Comparison of ENCODE assay signal across 8 cellular contexts in the genomic region with DNA sequence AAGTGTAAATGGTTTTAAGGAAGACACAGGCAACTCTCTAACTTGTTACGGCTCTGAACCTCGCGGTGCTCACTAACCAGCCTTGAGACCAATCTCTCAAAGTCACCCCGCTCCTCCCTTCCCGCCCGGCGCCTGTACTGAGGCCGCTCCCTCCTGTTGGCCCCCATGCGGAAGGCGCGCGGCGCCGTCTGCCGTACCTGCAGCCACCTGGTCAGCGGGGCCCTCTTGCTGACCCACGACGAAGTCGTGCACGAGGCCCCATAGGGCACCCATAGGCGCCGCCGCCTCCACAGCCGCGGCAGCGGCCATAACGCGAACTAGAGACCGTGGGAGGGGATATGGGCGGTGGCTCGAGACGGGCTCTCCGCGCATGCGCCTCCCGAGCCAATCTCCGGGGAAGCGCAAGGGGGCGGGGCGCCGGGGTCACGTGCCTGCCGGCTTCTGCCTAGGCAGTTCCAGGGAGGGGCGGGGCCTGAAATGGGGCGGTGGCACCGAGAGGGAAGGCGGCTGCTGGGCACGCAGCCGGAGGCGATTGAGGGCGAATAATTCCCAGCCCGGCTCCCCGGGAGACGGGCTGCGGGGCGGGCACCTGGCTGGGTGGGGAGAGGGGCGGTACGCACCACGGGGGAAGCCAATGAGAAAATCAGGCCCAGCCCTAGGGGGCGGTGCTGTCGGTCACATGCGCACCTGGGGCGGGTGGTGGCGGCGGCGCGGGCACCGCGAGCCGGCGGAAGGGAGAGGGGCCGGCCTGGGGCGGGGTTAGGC. TPM values are rescaled to one million over a fixed set of nuclear protein-coding genes. Genes with fewer than 3 reads are reported as not detected.
A peak's percentile ranks its signal among the peaks of the same experiment; 100 is the strongest.
DNase-seq lines count a peak whose midpoint lies in the region; ATAC-seq and TF ChIP-seq lines count a peak whose summit lies in the region.

A gene with protein sequence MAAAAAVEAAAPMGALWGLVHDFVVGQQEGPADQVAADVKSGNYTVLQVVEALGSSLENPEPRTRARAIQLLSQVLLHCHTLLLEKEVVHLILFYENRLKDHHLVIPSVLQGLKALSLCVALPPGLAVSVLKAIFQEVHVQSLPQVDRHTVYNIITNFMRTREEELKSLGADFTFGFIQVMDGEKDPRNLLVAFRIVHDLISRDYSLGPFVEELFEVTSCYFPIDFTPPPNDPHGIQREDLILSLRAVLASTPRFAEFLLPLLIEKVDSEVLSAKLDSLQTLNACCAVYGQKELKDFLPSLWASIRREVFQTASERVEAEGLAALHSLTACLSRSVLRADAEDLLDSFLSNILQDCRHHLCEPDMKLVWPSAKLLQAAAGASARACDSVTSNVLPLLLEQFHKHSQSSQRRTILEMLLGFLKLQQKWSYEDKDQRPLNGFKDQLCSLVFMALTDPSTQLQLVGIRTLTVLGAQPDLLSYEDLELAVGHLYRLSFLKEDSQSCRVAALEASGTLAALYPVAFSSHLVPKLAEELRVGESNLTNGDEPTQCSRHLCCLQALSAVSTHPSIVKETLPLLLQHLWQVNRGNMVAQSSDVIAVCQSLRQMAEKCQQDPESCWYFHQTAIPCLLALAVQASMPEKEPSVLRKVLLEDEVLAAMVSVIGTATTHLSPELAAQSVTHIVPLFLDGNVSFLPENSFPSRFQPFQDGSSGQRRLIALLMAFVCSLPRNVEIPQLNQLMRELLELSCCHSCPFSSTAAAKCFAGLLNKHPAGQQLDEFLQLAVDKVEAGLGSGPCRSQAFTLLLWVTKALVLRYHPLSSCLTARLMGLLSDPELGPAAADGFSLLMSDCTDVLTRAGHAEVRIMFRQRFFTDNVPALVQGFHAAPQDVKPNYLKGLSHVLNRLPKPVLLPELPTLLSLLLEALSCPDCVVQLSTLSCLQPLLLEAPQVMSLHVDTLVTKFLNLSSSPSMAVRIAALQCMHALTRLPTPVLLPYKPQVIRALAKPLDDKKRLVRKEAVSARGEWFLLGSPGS (minus strand): TSS at position 347 of the 765 bp plus-strand sequence. CDS start 38 bp downstream, at position 309.

- H3K27me3 ChIP-seq in ACC112 (ENCODE audit: insufficient read depth, low read length) (no peaks in the 10 kb centered on the region), breast epithelium (no peaks in the 10 kb centered on the region), smooth muscle cell (ENCODE audit: low read depth) (no peaks in the 10 kb centered on the region)

- H3K79me2 ChIP-seq in ACC112 (ENCODE audit: control insufficient read depth, insufficient read depth, low read length, unreplicated experiment) (peaks cover 80% of the 10 kb centered on the region), smooth muscle cell (ENCODE audit: low read depth) (peaks cover 86% of the 10 kb centered on the region)

- TF ChIP-seq CTCF in VCaP (conservative IDR thresholded peaks at IDR 0.05) (no peak), breast epithelium (IDR thresholded peaks at IDR 0.05) (no peak), smooth muscle cell (IDR thresholded peaks at IDR 0.05; ENCODE audit: borderline replicate concordance, insufficient read depth, poor library complexity, severe bottlenecking) (no peak)

- ATAC-seq in GM18870 (IDR thresholded peaks at IDR 0.05; ENCODE audit: unreplicated experiment) (peak; percentile 80), HG03135 (IDR thresholded peaks at IDR 0.05; ENCODE audit: unreplicated experiment) (peak; percentile 90)

- 2% methylated on average over 40 of the region's 73 CpGs for WGBS in smooth muscle cell (ENCODE audit: low lambda C conversion rate)

- H2AFZ ChIP-seq in ACC112 (ENCODE audit: low read length, unreplicated experiment) (peak within 1 kb of the TSS; percentile 99), smooth muscle cell (ENCODE audit: low read depth) (peak within 1 kb of the TSS; percentile 90)

- DNase-seq in NCI-H2196 treated with DMSO at 0.1 percent for 48 hours (lab: John Stamatoyannopoulos, UW; ENCODE audit: unreplicated experiment) (peak; percentile 94), breast epithelium (ENCODE audit: low spot score in 2 of 2) (peak; percentile 99 to 100), iPS-NIHi11 (ENCODE audit: low spot score) (peak; percentile 99), smooth muscle cell (lab: John Stamatoyannopoulos, UW; ENCODE audit: unreplicated experiment) (peak; percentile 99)

- H3K36me3 ChIP-seq in ACC112 (ENCODE audit: insufficient read depth, low read length) = no peaks in the 10 kb centered on the region
- H3K36me3 ChIP-seq in breast epithelium = no peaks in the 10 kb centered on the region
- no peaks in the 10 kb centered on the region for H3K36me3 ChIP-seq in smooth muscle cell (ENCODE audit: low read depth)

- peak within 1 kb of the TSS; percentile 88 for H3K4me2 ChIP-seq in smooth muscle cell

- H3K27ac ChIP-seq in ACC112 (ENCODE audit: low read depth, low read length) (peak within 1 kb of the TSS; percentile 93), VCaP (peak within 1 kb of the TSS; percentile 95), breast epithelium (peak within 1 kb of the TSS; percentile 89 to 93), smooth muscle cell (ENCODE audit: low read depth) (peak within 1 kb of the TSS; percentile 87)

- H3K9me3 ChIP-seq in breast epithelium (no peaks in the 10 kb centered on the region), smooth muscle cell (replicated peaks; ENCODE audit: low read depth) (no peaks in the 10 kb centered on the region)

- no peak for TF ChIP-seq POLR2A in breast epithelium (IDR thresholded peaks at IDR 0.05)

- peaks cover 30% of the 10 kb centered on the region for H3K4me1 ChIP-seq in ACC112 (ENCODE audit: control insufficient read depth, insufficient read depth, low read length, unreplicated experiment)
- peaks cover 0 to 5% of the 10 kb centered on the region in 2 donors for H3K4me1 ChIP-seq in breast epithelium
- H3K4me1 ChIP-seq in smooth muscle cell (ENCODE audit: low read depth) = peaks cover 29% of the 10 kb centered on the region

- H3K4me3 ChIP-seq in ACC112 (ENCODE audit: low read depth, low read length) (peak within 1 kb of the TSS; percentile 100), breast epithelium (peak within 1 kb of the TSS; percentile 80 to 98 (median 84)), smooth muscle cell (peak within 1 kb of the TSS; percentile 80)

- peak within 1 kb of the TSS; percentile 76 for H3K9ac ChIP-seq in smooth muscle cell (ENCODE audit: low read depth)

- peaks cover 78% of the 10 kb centered on the region for H4K20me1 ChIP-seq in smooth muscle cell (ENCODE audit: low read depth)

- no peaks in the 10 kb centered on the region for H3F3A ChIP-seq in smooth muscle cell (ENCODE audit: low read depth)

- intact Hi-C loops in breast epithelium (cut with DNase I; ENCODE audit: low total_unique reads) = loop anchor here (5.0 kb wide), 1 partner anchor 166 kb away; a partner anchor contains a TSS

RNA-seq across cellular contexts. Expression of the gene that starts here (rescaled TPM):
- total RNA-seq in breast epithelium = 100 to 1,000 TPM in 1 of 3 donors, 10 to 100 TPM in 2; 73.0 to 109 (median 78.7) TPM
- 97.9 and 125 TPM in 2 replicates for total RNA-seq in smooth muscle cell
- polyA plus RNA-seq in smooth muscle cell = 76.8 and 81.4 TPM in 2 replicates

Comparison
In these comparisons a context has a peak if more than half of its experiments do, and no peak if none do; other contexts are left out.
1. Peak in every context shown above with its lines: DNase-seq, ATAC-seq, H3K4me3 ChIP-seq and H3K27ac ChIP-seq.